In genomic region chr3:173395412-173396181, GRCh38 we compare ENCODE assay signal across 8 cellular contexts. TPM values are rescaled to one million over a fixed set of nuclear protein-coding genes. Genes with fewer than 3 reads are reported as not detected.
DNase-seq lines count a peak whose midpoint lies in the region; ATAC-seq and TF ChIP-seq lines count a peak whose summit lies in the region.

No MANE protein-coding gene starts in this region.

- H3K27me3 ChIP-seq in iPS-20b (ENCODE audit: insufficient read depth, low read length) (peaks cover 46% of the 10 kb centered on the region), sigmoid colon (peaks cover 0 to 4% (median 0%) of the 10 kb centered on the region in 3 donors)

- WGBS in sigmoid colon, 2 donors, result 0 to 1% methylated on average over 70 to 71 of the region's 71 CpGs

- H3K36me3 ChIP-seq in iPS-20b (ENCODE audit: insufficient read depth, low read depth, low read length) (no peaks in the 10 kb centered on the region), sigmoid colon (no peaks in the 10 kb centered on the region)

- H3K4me3 ChIP-seq in iPS-20b (ENCODE audit: low read length), result peak overlapping the region; percentile 85
- H3K4me3 ChIP-seq in sigmoid colon, result peak overlapping the region; percentile 75 to 92 (median 80)

- peaks cover 7% of the 10 kb centered on the region for H3K4me1 Mint-ChIP-seq in central memory CD8-positive, alpha-beta T cell

- intact Hi-C loops in sigmoid colon (cut with DNase I), result loop anchor here (2.0 to 5.0 kb wide), 2 partner anchors 157 to 1045 kb away; no protein-coding TSS in a partner anchor

- peak; percentile 94 for ATAC-seq in HG02642 (IDR thresholded peaks at IDR 0.05; ENCODE audit: poor library complexity, unreplicated experiment)
- peak; percentile 66 for ATAC-seq in central memory CD8-positive, alpha-beta T cell (replicated peaks; ENCODE audit: extremely low read depth, poor library complexity, severe bottlenecking)

- peak overlapping the region; percentile 72 for H3K4me3 Mint-ChIP-seq in central memory CD8-positive, alpha-beta T cell

- peaks cover 13% of the 10 kb centered on the region for H3K4me1 ChIP-seq in iPS-20b (ENCODE audit: insufficient read depth, low read length)
- H3K4me1 ChIP-seq in sigmoid colon, result peaks cover 0 to 18% (median 16%) of the 10 kb centered on the region in 4 donors

- H3K9me3 ChIP-seq in iPS-20b (ENCODE audit: insufficient read depth, low read depth, low read length) (no peaks in the 10 kb centered on the region), sigmoid colon (no peaks in the 10 kb centered on the region)

- TF ChIP-seq POLR2A in sigmoid colon (IDR thresholded peaks at IDR 0.05), result peak; percentile 68 to 84

- peaks cover 52% of the 10 kb centered on the region for H3K27me3 Mint-ChIP-seq in central memory CD8-positive, alpha-beta T cell

- no peak overlapping the region for H3K27ac Mint-ChIP-seq in central memory CD8-positive, alpha-beta T cell (ENCODE audit: low read depth)

- no peak for TF ChIP-seq EP300 in sigmoid colon (IDR thresholded peaks at IDR 0.05)

- peak overlapping the region; percentile 66; the same call in 1 of the 2 replicates for H3K9ac ChIP-seq in iPS-20b (ENCODE audit: low read depth, low read length)

- peaks cover 4% of the 10 kb centered on the region for H3K9me3 Mint-ChIP-seq in central memory CD8-positive, alpha-beta T cell

- H3K36me3 Mint-ChIP-seq in central memory CD8-positive, alpha-beta T cell (ENCODE audit: insufficient read depth), result peaks cover 3% of the 10 kb centered on the region

- DNase-seq in activated effector memory CD4-positive, alpha-beta T cell treated with anti-CD3 and anti-CD28 coated beads, Interleukin-2, amount 50 U/mL, for 16 hours, result peak; percentile 67
- DNase-seq in activated effector memory CD4-positive, alpha-beta T cell treated with Interleukin-2 at 50 U/mL for 16 hours, result no peak
- peak; percentile 91 for DNase-seq in NCI-H1092 treated with DMSO at 0.1 percent for 48 hours (lab: John Stamatoyannopoulos, UW)
- DNase-seq in SKM-1 treated with dmso at 0.1 percent for 144 hours (lab: John Stamatoyannopoulos, UW; ENCODE audit: unreplicated experiment), result peak; percentile 88
- DNase-seq in central memory CD8-positive, alpha-beta T cell (ENCODE audit: low spot score in 2 of 2), result no peak
- DNase-seq in sigmoid colon, result peak; percentile 95

- H3K27ac ChIP-seq in iPS-20b (ENCODE audit: low read length) (no peak overlapping the region), sigmoid colon (peak overlapping the region; percentile 86 to 94 (median 90))

- TF ChIP-seq CTCF in sigmoid colon (IDR thresholded peaks at IDR 0.05), result no peak

RNA-seq across cellular contexts. Expression of gene NLGN1, which starts 1.9 kb away (rescaled TPM):
- 10 to 100 TPM; 28.1 to 33.5 (median 29.3) TPM for total RNA-seq in sigmoid colon
- under 1 TPM in 2 of 3 donors, not detected in 1; under 0.01 to 0.60 TPM for polyA plus RNA-seq in sigmoid colon

Comparison
In these comparisons a context has a peak if more than half of its experiments do, and no peak if none do; other contexts are left out.
1. DNase-seq: peak in activated effector memory CD4-positive, alpha-beta T cell treated with anti-CD3 and anti-CD28 coated beads, Interleukin-2, amount 50 U/mL, for 16 hours (single experiment), NCI-H1092 treated with DMSO at 0.1 percent for 48 hours (single experiment), SKM-1 treated with dmso at 0.1 percent for 144 hours (single experiment) and sigmoid colon (single experiment); none in activated effector memory CD4-positive, alpha-beta T cell treated with Interleukin-2 at 50 U/mL for 16 hours (single experiment) and central memory CD8-positive, alpha-beta T cell (0 of 2).